23 cellular contexts compared by ENCODE assay signal in the genomic region with DNA sequence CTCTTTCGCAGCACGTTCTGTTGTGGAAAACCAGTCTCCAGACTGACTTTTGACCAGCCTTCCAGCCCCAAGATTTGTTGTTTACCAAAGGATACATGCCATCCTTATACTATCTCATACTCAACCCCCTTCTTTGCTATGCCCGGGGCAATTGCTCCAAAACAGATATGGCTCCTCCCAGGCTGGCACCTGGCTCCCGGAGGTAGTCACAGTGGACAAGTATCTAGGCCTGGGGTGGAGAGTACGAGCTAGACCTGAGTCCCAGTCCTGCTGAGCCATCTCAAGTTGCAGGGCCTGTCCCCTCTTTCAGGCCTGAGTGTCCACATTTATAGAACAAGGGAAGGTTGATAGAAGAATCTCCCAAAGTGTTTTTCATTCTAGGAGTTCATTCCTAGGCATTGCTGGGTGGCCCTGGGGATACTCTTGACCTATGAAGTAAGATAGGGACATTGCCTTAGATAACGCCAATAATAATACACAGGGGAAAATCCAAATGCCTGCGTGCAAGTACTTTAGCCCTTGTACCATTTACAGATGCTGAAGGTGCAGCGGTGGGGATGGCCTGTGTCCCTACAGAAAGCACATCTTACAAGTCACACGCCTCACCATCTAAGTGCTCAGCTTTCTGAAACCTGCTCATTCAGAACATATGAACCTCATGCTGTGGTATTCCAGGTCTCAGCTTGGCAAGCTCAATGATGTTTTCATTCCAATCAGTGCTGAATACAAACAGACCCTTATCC.
"Had no signal": no experiment of that assay in that cellular context is flagged by ENCODE, and none has a peak within 500 bp of the region (broad histone marks: within the 10 kb centered on the region; RNA-seq: fewer than 3 reads in every experiment).

No MANE protein-coding gene starts in this region.

- H3K9me3 Mint-ChIP-seq: activated T-cell treated with anti-CD3 and anti-CD28 coated beads, Interleukin-2, amount 50 U/mL, for 4 hours; activated T-helper 2 cell treated with anti-CD3 and anti-CD28 coated beads, Interferon-gamma antibody, Interleukin-2, Interleukin-4, amounts not matched to agents 10 μg/mL and 5 μg/mL and 100 μg/mL, durations not matched to agents 14 hours and 24 hours and 36 hours; naive thymus-derived CD4-positive, alpha-beta T cell; T-cell; T-helper 2 cell treated with Interferon-gamma antibody and Interleukin-4, amounts not matched to agents 5 μg/mL and 100 μg/mL, for 36 hours had no signal

- H3K27ac Mint-ChIP-seq: activated naive CD8-positive, alpha-beta T cell; activated T-helper 2 cell treated with anti-CD3 and anti-CD28 coated beads, Interferon-gamma antibody, Interleukin-2, Interleukin-4, amounts not matched to agents 10 μg/mL and 5 μg/mL and 100 μg/mL, durations not matched to agents 14 hours and 24 hours and 36 hours; naive thymus-derived CD4-positive, alpha-beta T cell; neural progenitor cell; T-cell; T-helper 2 cell treated with Interferon-gamma antibody and Interleukin-4, amounts not matched to agents 5 μg/mL and 100 μg/mL, for 36 hours had no signal

- H3K27me3 Mint-ChIP-seq: activated naive CD8-positive, alpha-beta T cell had no signal

- DNase-seq: activated CD4-positive, alpha-beta T cell treated with anti-CD3 and anti-CD28 coated beads for 1 hour; activated CD4-positive, alpha-beta T cell treated with anti-CD3 and anti-CD28 coated beads, Interleukin-2, amount 50 U/mL, for 1 hour; activated CD8-positive, alpha-beta memory T cell treated with anti-CD3 and anti-CD28 coated beads, Interleukin-2, amount 50 U/mL, for 48 hours; activated naive CD4-positive, alpha-beta T cell; activated T-cell treated with anti-CD3 and anti-CD28 coated beads, Interleukin-2, amount 50 U/mL, for 4 hours; adrenal gland; brain microvascular endothelial cell; caudate nucleus; dorsolateral prefrontal cortex; esophagus squamous epithelium; gastrocnemius medialis; hypothalamus; mesendoderm; naive thymus-derived CD4-positive, alpha-beta T cell; stimulated activated CD4-positive, alpha-beta T cell treated with anti-CD3 and anti-CD28 coated beads, Interleukin-4, amount 100 ng/mL, for 1 hour; stimulated activated naive CD4-positive, alpha-beta T cell; T-cell; upper lobe of left lung; WERI-Rb-1 had no signal

- H3K36me3 Mint-ChIP-seq: activated naive CD8-positive, alpha-beta T cell; naive thymus-derived CD4-positive, alpha-beta T cell; neural progenitor cell; T-cell had no signal

- H3K4me1 Mint-ChIP-seq: neural progenitor cell had no signal

- ATAC-seq: activated T-cell treated with anti-CD3 and anti-CD28 coated beads, Interleukin-2, amount 50 U/mL, for 4 hours; gastrocnemius medialis; naive thymus-derived CD4-positive, alpha-beta T cell; T-cell had no signal

- H3K4me3 Mint-ChIP-seq: activated naive CD8-positive, alpha-beta T cell; activated T-cell treated with anti-CD3 and anti-CD28 coated beads, Interleukin-2, amount 50 U/mL, for 4 hours; naive thymus-derived CD4-positive, alpha-beta T cell; neural progenitor cell; T-cell; T-helper 2 cell treated with Interferon-gamma antibody and Interleukin-4, amounts not matched to agents 5 μg/mL and 100 μg/mL, for 36 hours had no signal
